Comparison of ENCODE assay signal across 1 cellular context in genomic region chr1:161165742-161166668, GRCh38.
TF ChIP-seq lines count a peak whose summit lies in the region.

Gene PPOX (plus strand): TSS chr1:161166426. CDS start chr1:161166848, 422 bp downstream.

TF ChIP-seq in HepG2, 621 proteins besides CTCF, POLR2A, EP300 and RAD21 (continued from another document and continues in another):
- TF ChIP-seq, protein P1, sequence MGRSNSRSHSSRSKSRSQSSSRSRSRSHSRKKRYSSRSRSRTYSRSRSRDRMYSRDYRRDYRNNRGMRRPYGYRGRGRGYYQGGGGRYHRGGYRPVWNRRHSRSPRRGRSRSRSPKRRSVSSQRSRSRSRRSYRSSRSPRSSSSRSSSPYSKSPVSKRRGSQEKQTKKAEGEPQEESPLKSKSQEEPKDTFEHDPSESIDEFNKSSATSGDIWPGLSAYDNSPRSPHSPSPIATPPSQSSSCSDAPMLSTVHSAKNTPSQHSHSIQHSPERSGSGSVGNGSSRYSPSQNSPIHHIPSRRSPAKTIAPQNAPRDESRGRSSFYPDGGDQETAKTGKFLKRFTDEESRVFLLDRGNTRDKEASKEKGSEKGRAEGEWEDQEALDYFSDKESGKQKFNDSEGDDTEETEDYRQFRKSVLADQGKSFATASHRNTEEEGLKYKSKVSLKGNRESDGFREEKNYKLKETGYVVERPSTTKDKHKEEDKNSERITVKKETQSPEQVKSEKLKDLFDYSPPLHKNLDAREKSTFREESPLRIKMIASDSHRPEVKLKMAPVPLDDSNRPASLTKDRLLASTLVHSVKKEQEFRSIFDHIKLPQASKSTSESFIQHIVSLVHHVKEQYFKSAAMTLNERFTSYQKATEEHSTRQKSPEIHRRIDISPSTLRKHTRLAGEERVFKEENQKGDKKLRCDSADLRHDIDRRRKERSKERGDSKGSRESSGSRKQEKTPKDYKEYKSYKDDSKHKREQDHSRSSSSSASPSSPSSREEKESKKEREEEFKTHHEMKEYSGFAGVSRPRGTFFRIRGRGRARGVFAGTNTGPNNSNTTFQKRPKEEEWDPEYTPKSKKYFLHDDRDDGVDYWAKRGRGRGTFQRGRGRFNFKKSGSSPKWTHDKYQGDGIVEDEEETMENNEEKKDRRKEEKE (IDR thresholded peaks at IDR 0.05) = no peak
- TF ChIP-seq, protein P2, sequence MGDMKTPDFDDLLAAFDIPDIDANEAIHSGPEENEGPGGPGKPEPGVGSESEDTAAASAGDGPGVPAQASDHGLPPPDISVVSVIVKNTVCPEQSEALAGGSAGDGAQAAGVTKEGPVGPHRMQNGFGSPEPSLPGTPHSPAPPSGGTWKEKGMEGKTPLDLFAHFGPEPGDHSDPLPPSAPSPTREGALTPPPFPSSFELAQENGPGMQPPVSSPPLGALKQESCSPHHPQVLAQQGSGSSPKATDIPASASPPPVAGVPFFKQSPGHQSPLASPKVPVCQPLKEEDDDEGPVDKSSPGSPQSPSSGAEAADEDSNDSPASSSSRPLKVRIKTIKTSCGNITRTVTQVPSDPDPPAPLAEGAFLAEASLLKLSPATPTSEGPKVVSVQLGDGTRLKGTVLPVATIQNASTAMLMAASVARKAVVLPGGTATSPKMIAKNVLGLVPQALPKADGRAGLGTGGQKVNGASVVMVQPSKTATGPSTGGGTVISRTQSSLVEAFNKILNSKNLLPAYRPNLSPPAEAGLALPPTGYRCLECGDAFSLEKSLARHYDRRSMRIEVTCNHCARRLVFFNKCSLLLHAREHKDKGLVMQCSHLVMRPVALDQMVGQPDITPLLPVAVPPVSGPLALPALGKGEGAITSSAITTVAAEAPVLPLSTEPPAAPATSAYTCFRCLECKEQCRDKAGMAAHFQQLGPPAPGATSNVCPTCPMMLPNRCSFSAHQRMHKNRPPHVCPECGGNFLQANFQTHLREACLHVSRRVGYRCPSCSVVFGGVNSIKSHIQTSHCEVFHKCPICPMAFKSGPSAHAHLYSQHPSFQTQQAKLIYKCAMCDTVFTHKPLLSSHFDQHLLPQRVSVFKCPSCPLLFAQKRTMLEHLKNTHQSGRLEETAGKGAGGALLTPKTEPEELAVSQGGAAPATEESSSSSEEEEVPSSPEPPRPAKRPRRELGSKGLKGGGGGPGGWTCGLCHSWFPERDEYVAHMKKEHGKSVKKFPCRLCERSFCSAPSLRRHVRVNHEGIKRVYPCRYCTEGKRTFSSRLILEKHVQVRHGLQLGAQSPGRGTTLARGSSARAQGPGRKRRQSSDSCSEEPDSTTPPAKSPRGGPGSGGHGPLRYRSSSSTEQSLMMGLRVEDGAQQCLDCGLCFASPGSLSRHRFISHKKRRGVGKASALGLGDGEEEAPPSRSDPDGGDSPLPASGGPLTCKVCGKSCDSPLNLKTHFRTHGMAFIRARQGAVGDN (CRISPR knock-in tag; IDR thresholded peaks at IDR 0.05) = peak; percentile 89
- TF ChIP-seq ZBTB8A (CRISPR knock-in tag; IDR thresholded peaks at IDR 0.05; ENCODE audit: borderline replicate concordance, low read depth) (no peak), ASH2L (IDR thresholded peaks at IDR 0.05; ENCODE audit: insufficient read length, low read depth, low read length) (peak; percentile 84), RERE (CRISPR knock-in tag; IDR thresholded peaks at IDR 0.05; ENCODE audit: low read depth) (no peak), SRF (IDR thresholded peaks at IDR 0.05; ENCODE audit: low read depth, low read length) (no peak), CREB1 (IDR thresholded peaks at IDR 0.05) (peak; percentile 46), CREB1 (CRISPR knock-in tag; IDR thresholded peaks at IDR 0.05) (peak; percentile 71), ZNF724P (CRISPR knock-in tag; IDR thresholded peaks at IDR 0.05; ENCODE audit: borderline replicate concordance) (no peak), ZNF619 (CRISPR knock-in tag; IDR thresholded peaks at IDR 0.05) (0 out of 2 replicates have a peak, but pooled peaks have one; percentile 54), HOXA9 (CRISPR knock-in tag; IDR thresholded peaks at IDR 0.05; ENCODE audit: borderline replicate concordance) (no peak), NFAT5 (CRISPR knock-in tag; IDR thresholded peaks at IDR 0.05) (no peak), ZNF549 (CRISPR knock-in tag; IDR thresholded peaks at IDR 0.05) (no peak), DR1 (CRISPR knock-in tag; IDR thresholded peaks at IDR 0.05) (peak; percentile 75), ZNF609 (CRISPR knock-in tag; IDR thresholded peaks at IDR 0.05; ENCODE audit: borderline replicate concordance) (no peak), TCF12 (IDR thresholded peaks at IDR 0.05) (no peak), TCF12 (CRISPR knock-in tag; IDR thresholded peaks at IDR 0.05) (no peak), ZNF7 (CRISPR knock-in tag; IDR thresholded peaks at IDR 0.05) (no peak), ADNP (CRISPR knock-in tag; IDR thresholded peaks at IDR 0.05) (no peak), CBX2 (IDR thresholded peaks at IDR 0.05; ENCODE audit: low read depth, low read length) (no peak), CBX2 (CRISPR knock-in tag; IDR thresholded peaks at IDR 0.05; ENCODE audit: low read depth) (no peak), ZNF761 (CRISPR knock-in tag; conservative IDR thresholded peaks at IDR 0.05) (no peak), POLR2AphosphoS5 (IDR thresholded peaks at IDR 0.05; ENCODE audit: low read depth, low read length) (peak; percentile 33), ZNF564 (CRISPR knock-in tag; IDR thresholded peaks at IDR 0.05) (peak; percentile 61; the same call in 1 of the 2 replicates), MZF1 (CRISPR knock-in tag; IDR thresholded peaks at IDR 0.05; ENCODE audit: borderline replicate concordance) (no peak), ZNF383 (CRISPR knock-in tag; IDR thresholded peaks at IDR 0.05; ENCODE audit: borderline replicate concordance) (no peak), ZSCAN25 (CRISPR knock-in tag; IDR thresholded peaks at IDR 0.05) (peak; percentile 87)
- TF ChIP-seq, protein P3, sequence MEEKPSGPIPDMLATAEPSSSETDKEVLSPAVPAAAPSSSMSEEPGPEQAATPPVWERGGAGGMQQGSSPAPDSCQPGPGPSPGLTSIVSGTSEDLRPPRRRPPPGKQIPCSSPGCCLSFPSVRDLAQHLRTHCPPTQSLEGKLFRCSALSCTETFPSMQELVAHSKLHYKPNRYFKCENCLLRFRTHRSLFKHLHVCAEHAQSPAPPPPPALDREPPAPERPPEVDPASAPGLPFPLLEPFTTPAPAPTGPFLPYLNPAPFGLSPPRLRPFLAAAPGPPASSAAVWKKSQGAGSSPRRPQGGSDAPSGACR (CRISPR knock-in tag; IDR thresholded peaks at IDR 0.05) = no peak; the same call in 1 of the 2 replicates
